In the genomic region with DNA sequence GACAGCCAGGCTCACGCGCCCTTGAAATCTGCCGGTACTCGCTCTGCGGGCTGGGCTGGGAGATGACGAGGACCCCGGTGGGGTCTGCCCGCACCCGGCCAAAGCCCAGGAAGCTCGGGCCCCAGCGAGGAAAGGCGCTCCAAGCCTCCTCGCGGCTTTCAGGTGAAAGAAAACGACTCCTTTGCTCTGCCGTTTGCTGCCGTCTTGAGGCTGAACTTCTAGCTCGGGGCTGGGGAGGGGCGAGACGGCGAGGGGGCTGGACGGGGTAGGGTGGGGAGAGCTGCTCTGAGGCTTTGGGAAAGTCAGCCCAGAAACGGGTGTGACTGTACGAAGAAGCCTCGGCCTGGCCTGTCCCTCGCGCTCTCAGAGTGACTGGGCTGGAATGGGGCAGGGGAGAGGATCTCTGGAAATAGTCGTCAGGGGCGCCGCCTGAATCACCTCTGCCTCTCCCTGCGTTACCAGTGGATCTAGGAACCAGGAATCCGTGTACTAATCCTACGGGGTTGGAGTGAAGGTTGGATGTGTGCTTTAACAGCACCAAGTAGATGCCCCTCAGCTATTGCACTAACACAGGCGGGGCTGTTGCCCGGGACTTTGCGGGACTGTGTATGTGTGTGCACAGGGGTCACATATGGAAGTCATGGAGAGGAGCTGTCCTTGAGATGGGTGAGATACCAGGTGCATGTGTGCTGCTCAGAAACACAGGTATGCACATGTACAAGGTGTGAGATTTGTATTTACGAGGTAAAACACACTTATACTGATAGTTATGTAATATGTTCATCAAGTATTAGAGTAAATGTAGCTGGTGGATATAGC, we compare ENCODE assay signal across 9 cellular contexts. TPM values are rescaled to one million over a fixed set of nuclear protein-coding genes. Genes with fewer than 3 reads are reported as not detected.
A peak's percentile ranks its signal among the peaks of the same experiment; 100 is the strongest.
DNase-seq lines count a peak whose midpoint lies in the region; ATAC-seq and TF ChIP-seq lines count a peak whose summit lies in the region.
"Had no signal": no experiment of that assay in that cellular context is flagged by ENCODE, and none has a peak within 500 bp of the region (broad histone marks: within the 10 kb centered on the region; RNA-seq: fewer than 3 reads in every experiment).

No MANE protein-coding gene starts in this region.

- DNase-seq in GM23338 (ENCODE audit: low spot score) (peak; percentile 60), hepatocyte (ENCODE audit: low spot score) (no peak), skeletal muscle cell (ENCODE audit: low read depth) (no peak), G401 (ENCODE audit: low spot score) (no peak), iPS-NIHi11 (ENCODE audit: low spot score) (no peak)
- no peak for DNase-seq in activated CD8-positive, alpha-beta T cell treated with anti-CD3 and anti-CD28 coated beads for 36 hours
- DNase-seq in stimulated activated CD4-positive, alpha-beta T cell treated with anti-CD3 and anti-CD28 coated beads, Interleukin-4, amount 100 ng/mL, for 1 hour: no peak
- DNase-seq: stimulated activated CD4-positive, alpha-beta T cell treated with anti-CD3 and anti-CD28 coated beads, Interleukin-1b, Interleukin-23, amount 100 ng/mL, for 48 hours had no signal

- H3K36me3 ChIP-seq in GM23338 (ENCODE audit: insufficient read depth) (no peaks in the 10 kb centered on the region), hepatocyte (replicated peaks; ENCODE audit: insufficient read depth, low read depth) (no peaks in the 10 kb centered on the region)

- peaks cover 9% of the 10 kb centered on the region for H3K9me3 Mint-ChIP-seq in GM23338
- no peaks in the 10 kb centered on the region for H3K9me3 Mint-ChIP-seq in activated CD8-positive, alpha-beta T cell treated with anti-CD3 and anti-CD28 coated beads for 36 hours

- in situ Hi-C loops in G401 (cut with HindIII; ENCODE audit: low sequenced_read_pairs): no loop called here

- POLR2A ChIA-PET in activated CD8-positive, alpha-beta T cell treated with anti-CD3 and anti-CD28 coated beads for 36 hours (lab: Charles Lee): interaction anchor here (1.0 to 1.2 kb wide), 2 partner anchors 11 to 13 kb away, joined by 3 to 4 read pairs; no protein-coding TSS in a partner anchor

- H3K79me2 ChIP-seq in GM23338 (replicated peaks; ENCODE audit: insufficient read depth) (no peaks in the 10 kb centered on the region), hepatocyte (no peaks in the 10 kb centered on the region)

- peak overlapping the region; percentile 72 for H3K4me3 ChIP-seq in GM23338
- peak overlapping the region; percentile 29 for H3K4me3 ChIP-seq in hepatocyte
- peak overlapping the region; percentile 41 for H3K4me3 ChIP-seq in skeletal muscle cell (ENCODE audit: low read depth, low read length)

- H3K9me2 ChIP-seq in GM23338 (ENCODE audit: insufficient read depth): no peaks in the 10 kb centered on the region
- H3K9me2 ChIP-seq in hepatocyte (replicated peaks; ENCODE audit: insufficient read depth): no peaks in the 10 kb centered on the region

- H3K27ac ChIP-seq in GM23338 (ENCODE audit: low read depth): no peak overlapping the region
- H3K27ac ChIP-seq in hepatocyte: no peak overlapping the region

- no peak overlapping the region for H3K27ac Mint-ChIP-seq in GM23338
- no peak overlapping the region for H3K27ac Mint-ChIP-seq in activated CD8-positive, alpha-beta T cell treated with anti-CD3 and anti-CD28 coated beads for 36 hours

- CTCF ChIA-PET in activated CD8-positive, alpha-beta T cell treated with anti-CD3 and anti-CD28 coated beads for 36 hours (lab: Charles Lee): interaction anchor here (0.6 to 9.5 kb wide), 3 partner anchors 15 to 32 kb away, joined by 3 to 87 read pairs (median 3); no protein-coding TSS in a partner anchor

- peaks cover 2% of the 10 kb centered on the region; the same call in 1 of the 2 replicates for H4K20me1 ChIP-seq in GM23338 (replicated peaks; ENCODE audit: insufficient read depth)
- no peaks in the 10 kb centered on the region for H4K20me1 ChIP-seq in hepatocyte (ENCODE audit: insufficient read depth, poor library complexity, severe bottlenecking)

- no peaks in the 10 kb centered on the region for H3K9me3 ChIP-seq in hepatocyte (ENCODE audit: low read depth)

- intact Hi-C loops in activated CD8-positive, alpha-beta T cell treated with anti-CD3 and anti-CD28 coated beads for 36 hours (cut with micrococcal nuclease): loop anchor here (10.0 kb wide), 1 partner anchor 1173 kb away; no protein-coding TSS in a partner anchor

- H3K36me3 Mint-ChIP-seq in GM23338 (ENCODE audit: low read depth): peaks cover 17% of the 10 kb centered on the region
- no peaks in the 10 kb centered on the region for H3K36me3 Mint-ChIP-seq in activated CD8-positive, alpha-beta T cell treated with anti-CD3 and anti-CD28 coated beads for 36 hours (ENCODE audit: low read depth)

- peak overlapping the region; percentile 92; the same call in 1 of the 2 replicates for H2AFZ ChIP-seq in GM23338
- H2AFZ ChIP-seq in hepatocyte: peak overlapping the region; percentile 46

- H3K4me3 Mint-ChIP-seq in GM23338: peak overlapping the region; percentile 71
- peak overlapping the region; percentile 49 for H3K4me3 Mint-ChIP-seq in activated CD8-positive, alpha-beta T cell treated with anti-CD3 and anti-CD28 coated beads for 36 hours

- peak; percentile 4 for ATAC-seq in GM23338
- ATAC-seq in activated CD8-positive, alpha-beta T cell treated with anti-CD3 and anti-CD28 coated beads for 36 hours: no peak
- no peak for ATAC-seq in GM21526 (IDR thresholded peaks at IDR 0.05; ENCODE audit: low FRiP score, unreplicated experiment)

- H3F3A ChIP-seq in GM23338 (replicated peaks; ENCODE audit: low read depth): peaks cover 21% of the 10 kb centered on the region

- H3K27me3 Mint-ChIP-seq in GM23338 (ENCODE audit: insufficient read depth, low read depth, poor library complexity): peaks cover 93% of the 10 kb centered on the region
- H3K27me3 Mint-ChIP-seq in activated CD8-positive, alpha-beta T cell treated with anti-CD3 and anti-CD28 coated beads for 36 hours: peaks cover 67% of the 10 kb centered on the region

- H3K27me3 ChIP-seq in GM23338 (ENCODE audit: insufficient read depth) (peaks cover 95% of the 10 kb centered on the region), hepatocyte (peaks cover 97% of the 10 kb centered on the region)

- peaks cover 44% of the 10 kb centered on the region for H3K4me1 ChIP-seq in GM23338 (ENCODE audit: insufficient read depth)
- peaks cover 35% of the 10 kb centered on the region for H3K4me1 ChIP-seq in hepatocyte (ENCODE audit: insufficient read depth)

- TF ChIP-seq CTCF in GM23338 (conservative IDR thresholded peaks at IDR 0.05; ENCODE audit: low read depth in 2 of 2) (no peak), hepatocyte (IDR thresholded peaks at IDR 0.05; ENCODE audit: poor library complexity) (no peak)
- TF ChIP-seq CTCF in activated CD8-positive, alpha-beta T cell treated with anti-CD3 and anti-CD28 coated beads for 36 hours (IDR thresholded peaks at IDR 0.05): no peak

- H3K4me1 Mint-ChIP-seq in GM23338: peaks cover 55% of the 10 kb centered on the region
- H3K4me1 Mint-ChIP-seq in activated CD8-positive, alpha-beta T cell treated with anti-CD3 and anti-CD28 coated beads for 36 hours (ENCODE audit: low read depth): peaks cover 30% of the 10 kb centered on the region

- peak overlapping the region; percentile 87 for H3K4me2 ChIP-seq in GM23338
- H3K4me2 ChIP-seq in hepatocyte: peak overlapping the region; percentile 94

- WGBS in hepatocyte (ENCODE audit: low lambda C conversion rate, missing lambda C conversion rate): 5% methylated on average over 37 of the region's 37 CpGs

RNA-seq across cellular contexts. Expression of a gene that starts 0.5 kb away (rescaled TPM):
- 10.0 and 15.6 TPM in 2 replicates for total RNA-seq in GM23338 (2014; rRNA removed; shearing (Covaris generic))
- polyA plus RNA-seq in GM23338 (2016; fragmentation: Nextera tagmentation; extraction: Ambion mirVana) (9.3 and 11.2 TPM in 2 replicates), hepatocyte (not detected in 2 replicates)
- total RNA-seq in activated CD8-positive, alpha-beta T cell treated with anti-CD3 and anti-CD28 coated beads for 36 hours: not detected
- total RNA-seq in hepatocyte: not detected in 2 replicates
- 1.2 TPM in 1 of 2 replicates, not detected in the other for total RNA-seq in G401 (2014; rRNA removed; shearing (Covaris generic))

RNA-seq across cellular contexts. Expression of a gene that starts 0.6 kb away (rescaled TPM):
- total RNA-seq in GM23338 (2014; rRNA removed; shearing (Covaris generic)): 2.3 and 3.5 TPM in 2 replicates
- polyA plus RNA-seq in GM23338 (2016; fragmentation: Nextera tagmentation; extraction: Ambion mirVana) (0.89 and 1.2 TPM in 2 replicates), hepatocyte (not detected in 2 replicates)
- not detected for total RNA-seq in activated CD8-positive, alpha-beta T cell treated with anti-CD3 and anti-CD28 coated beads for 36 hours
- total RNA-seq in hepatocyte: not detected in 2 replicates
- 0.06 TPM in 1 of 2 replicates, not detected in the other for total RNA-seq in G401 (2014; rRNA removed; shearing (Covaris generic))

RNA-seq across cellular contexts. Expression of a gene that starts 58.6 kb away (rescaled TPM):
- total RNA-seq in GM23338 (2014; rRNA removed; shearing (Covaris generic)): not detected in 2 replicates
- polyA plus RNA-seq in GM23338 (2016; fragmentation: Nextera tagmentation; extraction: Ambion mirVana): not detected in 2 replicates
- total RNA-seq in activated CD8-positive, alpha-beta T cell treated with anti-CD3 and anti-CD28 coated beads for 36 hours: not detected
- not detected in 2 replicates for total RNA-seq in hepatocyte
- not detected in 2 replicates for polyA plus RNA-seq in hepatocyte
- total RNA-seq in G401 (2014; rRNA removed; shearing (Covaris generic)): not detected in 2 replicates
